ENCODE assay signal across 9 cellular contexts in the genomic region with DNA sequence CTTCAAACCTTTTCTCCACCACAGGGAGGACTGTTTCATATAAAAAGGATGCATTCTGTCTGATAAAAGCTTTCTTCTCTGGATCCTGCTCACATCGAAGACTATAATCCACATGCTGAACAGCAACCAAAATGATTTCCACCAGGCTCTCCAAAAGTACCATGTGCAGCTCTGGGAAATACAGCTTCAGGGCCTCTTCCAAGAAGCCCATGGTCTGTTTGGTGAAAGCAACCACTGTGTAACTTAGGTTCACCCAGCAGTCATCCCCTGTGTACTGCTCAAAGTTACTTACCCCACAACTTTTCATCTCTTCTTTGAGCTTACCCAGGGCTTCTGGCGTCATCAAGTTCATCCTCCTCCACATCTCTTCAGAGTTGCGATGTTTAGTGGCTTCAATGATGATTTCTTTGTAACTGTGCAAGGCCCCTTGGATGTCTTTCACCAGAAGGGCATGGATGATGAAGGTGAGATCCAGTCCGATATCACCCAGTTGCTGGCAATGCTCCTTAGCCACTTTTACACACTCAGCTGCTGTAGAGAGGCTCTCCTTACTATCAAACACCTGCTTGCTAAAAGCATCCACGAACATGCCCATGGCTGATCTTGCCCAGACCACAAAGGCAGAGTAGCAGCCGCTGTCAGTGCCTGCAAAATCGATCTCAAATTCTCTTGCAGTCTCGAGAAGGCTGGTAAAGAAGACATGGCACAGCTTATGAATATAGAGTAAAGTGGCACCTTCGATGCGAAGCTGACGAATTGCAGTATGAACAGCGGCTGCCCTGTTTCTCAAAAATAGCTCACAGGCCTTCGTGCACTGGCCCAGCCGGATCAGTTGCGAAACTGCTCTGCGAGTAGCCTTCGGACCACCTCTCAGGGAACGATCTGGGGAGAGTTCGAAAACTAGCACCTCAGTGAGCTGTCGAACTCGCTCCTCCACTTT. TPM values are rescaled to one million over a fixed set of nuclear protein-coding genes. Genes with fewer than 3 reads are reported as not detected.
DNase-seq lines count a peak whose midpoint lies in the region; ATAC-seq and TF ChIP-seq lines count a peak whose summit lies in the region.
"Had no signal": no experiment of that assay in that cellular context is flagged by ENCODE, and none has a peak within 500 bp of the region (broad histone marks: within the 10 kb centered on the region; RNA-seq: fewer than 3 reads in every experiment).

No MANE protein-coding gene starts in this region.

- H3K36me3 ChIP-seq in BJ (ENCODE audit: control insufficient read depth, insufficient read depth, low read length) (no peaks in the 10 kb centered on the region), KMS-11 (ENCODE audit: insufficient read depth) (no peaks in the 10 kb centered on the region; the same call in 1 of the 2 replicates)
- H3K36me3 ChIP-seq in naive thymus-derived CD4-positive, alpha-beta T cell (ENCODE audit: control insufficient read depth in 2 of 3, insufficient read depth in 3 of 3, low read length in 3 of 3), result peaks cover 0 to 6% (median 0%) of the 10 kb centered on the region in 3 experiments

- no peaks in the 10 kb centered on the region for H3K27me3 ChIP-seq in BJ (ENCODE audit: control insufficient read depth, insufficient read depth, low read length)
- no peaks in the 10 kb centered on the region for H3K27me3 ChIP-seq in KMS-11 (ENCODE audit: insufficient read depth, low read depth)
- H3K27me3 ChIP-seq in naive thymus-derived CD4-positive, alpha-beta T cell (ENCODE audit: control insufficient read depth in 2 of 2, insufficient read depth in 2 of 2, low read length in 2 of 2), result no peaks in the 10 kb centered on the region

- H3K4me1 ChIP-seq in KMS-11 (ENCODE audit: low read depth, poor library complexity, severe bottlenecking), result peaks cover 48% of the 10 kb centered on the region
- H3K4me1 ChIP-seq in naive thymus-derived CD4-positive, alpha-beta T cell (ENCODE audit: control insufficient read depth in 2 of 2, insufficient read depth in 2 of 2, low read length in 2 of 2), result peaks cover 41 to 51% of the 10 kb centered on the region in 2 donors

- H3K27ac ChIP-seq in KMS-11, result no peak overlapping the region
- no peak overlapping the region for H3K27ac ChIP-seq in naive thymus-derived CD4-positive, alpha-beta T cell (ENCODE audit: low read depth, low read length)

- DNase-seq in BJ (ENCODE audit: low read depth) (no peak), AG08396 (ENCODE audit: low spot score) (no peak), GM10266 (ENCODE audit: extremely low spot score) (no peak), omental fat pad (ENCODE audit: low spot score) (no peak), NCI-H1092 treated with DMSO at 0.1 percent for 48 hours (lab: John Stamatoyannopoulos, UW) (no peak)
- DNase-seq in central memory CD8-positive, alpha-beta T cell (ENCODE audit: low spot score in 2 of 2), result no peak
- no peak for DNase-seq in naive thymus-derived CD4-positive, alpha-beta T cell
- DNase-seq: activated naive CD4-positive, alpha-beta T cell had no signal

- POLR2A ChIA-PET in BJ (lab: Charles Lee), result no interaction called here
- POLR2A ChIA-PET in naive thymus-derived CD4-positive, alpha-beta T cell (lab: Charles Lee), result interaction anchor here (0.6 to 1.5 kb wide), 4 partner anchors 95 to 465 kb away, joined by 3 to 6 read pairs (median 4); a partner anchor contains a TSS

- peak overlapping the region; percentile 95 for H3K4me2 ChIP-seq in KMS-11

- CTCF ChIA-PET in BJ (lab: Yijun Ruan, JAX), result interaction anchor here (0.9 to 1.7 kb wide), 3 partner anchors 20 to 265 kb away, joined by 3 to 11 read pairs (median 5); no protein-coding TSS in a partner anchor
- CTCF ChIA-PET in naive thymus-derived CD4-positive, alpha-beta T cell (lab: Charles Lee), result interaction anchor here (0.7 kb wide), 1 partner anchor 64 kb away, joined by 3 read pairs; no protein-coding TSS in a partner anchor

- no peaks in the 10 kb centered on the region for H3K9me3 ChIP-seq in naive thymus-derived CD4-positive, alpha-beta T cell (ENCODE audit: control insufficient read depth in 2 of 3, low read length in 3 of 3)

- ATAC-seq in central memory CD8-positive, alpha-beta T cell (replicated peaks; ENCODE audit: extremely low read depth, poor library complexity, severe bottlenecking), result no peak
- ATAC-seq in naive thymus-derived CD4-positive, alpha-beta T cell, result no peak
- ATAC-seq in omental fat pad (ENCODE audit: low FRiP score), result no peak

- H3K27me3 Mint-ChIP-seq in central memory CD8-positive, alpha-beta T cell, result no peaks in the 10 kb centered on the region
- H3K27me3 Mint-ChIP-seq in naive thymus-derived CD4-positive, alpha-beta T cell, result peaks cover 0 to 6% (median 0%) of the 10 kb centered on the region in 5 donors

- peaks cover 49% of the 10 kb centered on the region for H3K36me3 Mint-ChIP-seq in central memory CD8-positive, alpha-beta T cell (ENCODE audit: insufficient read depth)
- H3K36me3 Mint-ChIP-seq in naive thymus-derived CD4-positive, alpha-beta T cell, result peaks cover 4 to 53% (median 38%) of the 10 kb centered on the region in 5 donors

- peak overlapping the region; percentile 22 for H3K27ac Mint-ChIP-seq in central memory CD8-positive, alpha-beta T cell (ENCODE audit: low read depth)
- H3K27ac Mint-ChIP-seq in naive thymus-derived CD4-positive, alpha-beta T cell, result peak overlapping the region in 8 of 9 donors; percentile 38 to 100 (median 82)

- H3K9me3 Mint-ChIP-seq in central memory CD8-positive, alpha-beta T cell, result no peaks in the 10 kb centered on the region
- H3K9me3 Mint-ChIP-seq in naive thymus-derived CD4-positive, alpha-beta T cell, result peaks cover 0 to 61% (median 11%) of the 10 kb centered on the region in 11 donors

- H2AFZ ChIP-seq in KMS-11 (ENCODE audit: low read depth), result no peak overlapping the region

- H3K4me3 ChIP-seq in BJ (ENCODE audit: low read depth, low read length) (peak overlapping the region; percentile 79), KMS-11 (IDR thresholded peaks at IDR 0.05; ENCODE audit: insufficient read depth, low read depth, low read length) (no peak overlapping the region)
- peak overlapping the region; percentile 99 for H3K4me3 ChIP-seq in naive thymus-derived CD4-positive, alpha-beta T cell (ENCODE audit: low read length)

- H3K9ac ChIP-seq in KMS-11, result no peak overlapping the region; the same call in 1 of the 2 replicates

- peaks cover 60% of the 10 kb centered on the region for H3K4me1 Mint-ChIP-seq in central memory CD8-positive, alpha-beta T cell
- H3K4me1 Mint-ChIP-seq in naive thymus-derived CD4-positive, alpha-beta T cell, result peaks cover 39 to 86% (median 70%) of the 10 kb centered on the region in 7 donors

- no peak for TF ChIP-seq CTCF in BJ (IDR thresholded peaks at IDR 0.05; ENCODE audit: insufficient read depth, low read depth, low read length)
- TF ChIP-seq CTCF in KMS-11 (conservative IDR thresholded peaks at IDR 0.05; ENCODE audit: low read depth, low read length), result no peak
- TF ChIP-seq CTCF in GM10266 (IDR thresholded peaks at IDR 0.05; ENCODE audit: control insufficient read depth, insufficient read depth, low read depth, missing control alignments), result no peak
- TF ChIP-seq CTCF in omental fat pad (IDR thresholded peaks at IDR 0.05), result no peak

- peaks cover 78% of the 10 kb centered on the region for H3K79me2 ChIP-seq in KMS-11 (ENCODE audit: insufficient read depth, low read depth)

- intact Hi-C loops in naive thymus-derived CD4-positive, alpha-beta T cell (cut with micrococcal nuclease), result loop anchor here (5.0 to 10.0 kb wide), 5 partner anchors 291 to 1616 kb away; a partner anchor contains a TSS

- no peaks in the 10 kb centered on the region for H4K20me1 ChIP-seq in KMS-11 (ENCODE audit: insufficient read depth)

- peak overlapping the region; percentile 98 for H3K4me3 Mint-ChIP-seq in central memory CD8-positive, alpha-beta T cell
- peak overlapping the region; percentile 88 to 100 (median 99) for H3K4me3 Mint-ChIP-seq in naive thymus-derived CD4-positive, alpha-beta T cell

RNA-seq across cellular contexts. Expression of a gene that starts 1.7 kb away (rescaled TPM):
- polyA plus RNA-seq in BJ (2011; rRNA removed), result 2.7 and 4.0 TPM in 2 replicates
- 8.5 and 9.1 TPM in 2 replicates for polyA minus RNA-seq in BJ (2011; rRNA and poly(A)+ RNA removed)
- total RNA-seq in naive thymus-derived CD4-positive, alpha-beta T cell, result 10 to 100 TPM; 21.9 to 33.8 (median 28.0) TPM
- 1 to 10 TPM; 2.7 to 2.9 TPM for polyA plus RNA-seq in naive thymus-derived CD4-positive, alpha-beta T cell
- 10 to 100 TPM; 12.1 to 21.0 (median 16.9) TPM for total RNA-seq in omental fat pad

RNA-seq across cellular contexts. Expression of a gene that starts 2.2 kb away (rescaled TPM):
- 10.0 and 10.9 TPM in 2 replicates for polyA plus RNA-seq in BJ (2011; rRNA removed)
- polyA minus RNA-seq in BJ (2011; rRNA and poly(A)+ RNA removed), result 14.5 and 16.4 TPM in 2 replicates
- total RNA-seq in naive thymus-derived CD4-positive, alpha-beta T cell, result 10 to 100 TPM; 13.5 to 25.7 (median 17.0) TPM
- 10 to 100 TPM; 12.5 to 18.6 TPM for polyA plus RNA-seq in naive thymus-derived CD4-positive, alpha-beta T cell
- total RNA-seq in omental fat pad, result 10 to 100 TPM; 11.2 to 31.6 (median 20.9) TPM
